ENCODE assay signal across 9 cellular contexts in genomic region chr1:231998791-231999190, GRCh38.
"Had no signal": no experiment of that assay in that cellular context is flagged by ENCODE, and none has a peak within 500 bp of the region (broad histone marks: within the 10 kb centered on the region; RNA-seq: fewer than 3 reads in every experiment).

No MANE protein-coding gene starts in this region.

- H3K9ac ChIP-seq: KMS-11 had no signal

- ATAC-seq: GM23338 had no signal

- H3K4me2 ChIP-seq: GM23338, KMS-11 had no signal

- FAIRE-seq: H1, H54, HTR-8/SVneo had no signal

- H3K27ac ChIP-seq: KMS-11 had no signal

- DNase-seq: H9, HCEC 1CT, Karpas-422, KBM-7 had no signal

- H2AFZ ChIP-seq: GM23338 had no signal

- H3K4me3 ChIP-seq: GM23338 had no signal
